ENCODE assay signal across 1 cellular context in genomic region chr6:27591660-27592059, GRCh38.
TF ChIP-seq lines count a peak whose summit lies in the region.

No MANE protein-coding gene starts in this region.

TF ChIP-seq in H1, 55 proteins besides CTCF, POLR2A, EP300 and RAD21:
- TF ChIP-seq SIN3A (conservative IDR thresholded peaks at IDR 0.05 in 1 of 2, IDR thresholded peaks at IDR 0.05 in 1 of 2; ENCODE audit: low read depth in 1 of 2, low read length in 2 of 2), result 0 out of 4 replicates have a peak, but pooled peaks of 1 of the 2 experiments have one; percentile 43
- TF ChIP-seq NANOG (IDR thresholded peaks at IDR 0.05; ENCODE audit: insufficient read depth, low read depth, low read length, poor library complexity, severe bottlenecking), result no peak
- no peak for TF ChIP-seq SP2 (IDR thresholded peaks at IDR 0.05; ENCODE audit: low read length)
- TF ChIP-seq NRF1 (IDR thresholded peaks at IDR 0.05; ENCODE audit: low read depth, low read length), result no peak
- TF ChIP-seq BACH1 (IDR thresholded peaks at IDR 0.05; ENCODE audit: low read length), result no peak
- TF ChIP-seq SIX5 (IDR thresholded peaks at IDR 0.05; ENCODE audit: low read depth, low read length), result no peak
- TF ChIP-seq HDAC2 (IDR thresholded peaks at IDR 0.05; ENCODE audit: borderline replicate concordance in 1 of 2, low read depth in 2 of 2, low read length in 2 of 2), result no peak
- no peak for TF ChIP-seq BCL11A (IDR thresholded peaks at IDR 0.05; ENCODE audit: low read depth in 2 of 2, low read length in 2 of 2)
- no peak for TF ChIP-seq SIRT6 (IDR thresholded peaks at IDR 0.05; ENCODE audit: low read length)
- no peak for TF ChIP-seq JUN (IDR thresholded peaks at IDR 0.05; ENCODE audit: low read depth, low read length)
- TF ChIP-seq E2F6 (IDR thresholded peaks at IDR 0.05), result no peak
- TF ChIP-seq PHF8 (conservative IDR thresholded peaks at IDR 0.05; ENCODE audit: low read depth, low read length), result no peak
- peak; percentile 52; the same call in 1 of the 2 replicates for TF ChIP-seq POU5F1 (IDR thresholded peaks at IDR 0.05; ENCODE audit: low read depth, low read length)
- no peak for TF ChIP-seq KDM1A (IDR thresholded peaks at IDR 0.05; ENCODE audit: borderline replicate concordance, low read length)
- TF ChIP-seq KDM4A (IDR thresholded peaks at IDR 0.05; ENCODE audit: low read depth, low read length, severe bottlenecking), result no peak
- TF ChIP-seq RBBP5 (IDR thresholded peaks at IDR 0.05; ENCODE audit: borderline replicate concordance, low read depth, low read length), result no peak
- TF ChIP-seq CHD2 (IDR thresholded peaks at IDR 0.05; ENCODE audit: low read length), result no peak
- no peak for TF ChIP-seq CBX8 (IDR thresholded peaks at IDR 0.05; ENCODE audit: borderline replicate concordance, low read depth, low read length)
- TF ChIP-seq ATF3 (IDR thresholded peaks at IDR 0.05; ENCODE audit: insufficient read depth, low read depth, low read length), result no peak
- 0 out of 2 replicates have a peak, but pooled peaks have one; percentile 58 for TF ChIP-seq ATF2 (IDR thresholded peaks at IDR 0.05; ENCODE audit: low read length)
- TF ChIP-seq RFX5 (IDR thresholded peaks at IDR 0.05; ENCODE audit: borderline replicate concordance, low read depth, low read length), result no peak
- TF ChIP-seq FOSL1 (IDR thresholded peaks at IDR 0.05; ENCODE audit: insufficient read depth, low read depth, low read length), result no peak
- TF ChIP-seq EZH2 (IDR thresholded peaks at IDR 0.05; ENCODE audit: low read depth, low read length, severe bottlenecking), result no peak
- no peak for TF ChIP-seq CHD1 (IDR thresholded peaks at IDR 0.05; ENCODE audit: low read depth, low read length)
- TF ChIP-seq GTF2F1 (IDR thresholded peaks at IDR 0.05; ENCODE audit: borderline replicate concordance, low read depth, low read length), result no peak
- TF ChIP-seq CTBP2 (IDR thresholded peaks at IDR 0.05; ENCODE audit: borderline replicate concordance, insufficient read depth, insufficient read length, low read length), result no peak
- peak; percentile 52; the same call in 1 of the 2 replicates for TF ChIP-seq TEAD4 (IDR thresholded peaks at IDR 0.05; ENCODE audit: low read depth, low read length)
- TF ChIP-seq YY1 (IDR thresholded peaks at IDR 0.05; ENCODE audit: low read depth, low read length), result no peak
- no peak for TF ChIP-seq HDAC6 (IDR thresholded peaks at IDR 0.05; ENCODE audit: low read depth, low read length)
- no peak for TF ChIP-seq SUZ12 (IDR thresholded peaks at IDR 0.05; ENCODE audit: low read length)
- TF ChIP-seq EGR1 (IDR thresholded peaks at IDR 0.05; ENCODE audit: borderline replicate concordance, low read depth, low read length), result no peak
- no peak for TF ChIP-seq SP1 (IDR thresholded peaks at IDR 0.05; ENCODE audit: low read depth, low read length)
- TF ChIP-seq USF2 (IDR thresholded peaks at IDR 0.05; ENCODE audit: low read length), result no peak
- TF ChIP-seq CBX5 (IDR thresholded peaks at IDR 0.05; ENCODE audit: low read depth, low read length), result no peak
- TF ChIP-seq RNF2 (IDR thresholded peaks at IDR 0.05; ENCODE audit: borderline replicate concordance, low read depth, low read length, missing control alignments, poor library complexity, severe bottlenecking), result no peak
- no peak for TF ChIP-seq BRCA1 (IDR thresholded peaks at IDR 0.05; ENCODE audit: low read depth, low read length)
- no peak for TF ChIP-seq CREB1 (IDR thresholded peaks at IDR 0.05)
- TF ChIP-seq TAF1 (IDR thresholded peaks at IDR 0.05; ENCODE audit: low read depth, low read length), result no peak
- no peak for TF ChIP-seq SRF (IDR thresholded peaks at IDR 0.05; ENCODE audit: low read depth, low read length)
- TF ChIP-seq CEBPB (IDR thresholded peaks at IDR 0.05; ENCODE audit: low read depth, low read length), result peak; percentile 72
- no peak for TF ChIP-seq KDM5A (IDR thresholded peaks at IDR 0.05; ENCODE audit: low read length)
- TF ChIP-seq TAF7 (optimal IDR thresholded peaks at IDR 0.05; ENCODE audit: borderline replicate concordance, low read depth, low read length), result peak; percentile 55
- peak; percentile 76; the same call in 1 of the 2 replicates for TF ChIP-seq MAFK (IDR thresholded peaks at IDR 0.05; ENCODE audit: low read depth, low read length)
- TF ChIP-seq TBP (IDR thresholded peaks at IDR 0.05; ENCODE audit: low read depth, low read length), result peak; percentile 100
- TF ChIP-seq SAP30 (IDR thresholded peaks at IDR 0.05; ENCODE audit: insufficient read depth, insufficient replicate concordance, low read length), result no peak
- TF ChIP-seq CHD7 (IDR thresholded peaks at IDR 0.05; ENCODE audit: insufficient replicate concordance, low read length), result no peak
- TF ChIP-seq GABPA (IDR thresholded peaks at IDR 0.05; ENCODE audit: borderline replicate concordance, insufficient read depth, low read length), result no peak
- TF ChIP-seq TCF12 (IDR thresholded peaks at IDR 0.05; ENCODE audit: low read depth, low read length), result 0 out of 2 replicates have a peak, but pooled peaks have one; percentile 58
